ENCODE assay signal across 15 cellular contexts in genomic region chr11:34351687-34352469, GRCh38. TPM values are rescaled to one million over a fixed set of nuclear protein-coding genes. Genes with fewer than 3 reads are reported as not detected.
DNase-seq lines count a peak whose midpoint lies in the region; ATAC-seq, FAIRE-seq and TF ChIP-seq lines count a peak whose summit lies in the region.
"Had no signal": no experiment of that assay in that cellular context is flagged by ENCODE, and none has a peak within 500 bp of the region (broad histone marks: within the 10 kb centered on the region; RNA-seq: fewer than 3 reads in every experiment).

No MANE protein-coding gene starts in this region.

- H3K4me3 ChIP-seq in brain microvascular endothelial cell (ENCODE audit: low read depth, low read length), result no peak overlapping the region
- H3K4me3 ChIP-seq in GM23248, result no peak overlapping the region
- H3K4me3 ChIP-seq: suprapubic skin had no signal

- H3K4me2 ChIP-seq in GM23248 (ENCODE audit: unreplicated experiment), result no peak overlapping the region

- no peaks in the 10 kb centered on the region for H3K9me3 ChIP-seq in GM23248 (ENCODE audit: low read depth)
- H3K9me3 ChIP-seq: suprapubic skin had no signal

- no peaks in the 10 kb centered on the region for H4K20me1 ChIP-seq in GM23248 (ENCODE audit: insufficient read depth)

- H3K9ac ChIP-seq in GM23248, result no peak overlapping the region

- H3K36me3 ChIP-seq in brain microvascular endothelial cell (replicated peaks), result no peaks in the 10 kb centered on the region
- H3K36me3 ChIP-seq in GM23248 (ENCODE audit: low read depth), result no peaks in the 10 kb centered on the region
- H3K36me3 ChIP-seq: suprapubic skin had no signal

- TF ChIP-seq CTCF in brain microvascular endothelial cell (IDR thresholded peaks at IDR 0.05; ENCODE audit: low read depth, low read length, missing control alignments), result no peak

- ATAC-seq in GM21423 (IDR thresholded peaks at IDR 0.05; ENCODE audit: unreplicated experiment), result peak; percentile 44
- peak; percentile 50 for ATAC-seq in HG03060 (IDR thresholded peaks at IDR 0.05; ENCODE audit: low read depth, unreplicated experiment)
- ATAC-seq: sciatic nerve had no signal

- peak; percentile 63 for FAIRE-seq in GM18507 (lab: Jason Lieb, UNC)
- FAIRE-seq: bronchial epithelial cell had no signal

- H3K79me2 ChIP-seq in GM23248 (ENCODE audit: insufficient read depth), result peaks cover 95% of the 10 kb centered on the region

- H3K4me1 ChIP-seq in GM23248 (ENCODE audit: insufficient read depth), result peaks cover 57% of the 10 kb centered on the region

- H3K27me3 ChIP-seq in brain microvascular endothelial cell (replicated peaks) (no peaks in the 10 kb centered on the region), GM23248 (replicated peaks; ENCODE audit: insufficient read depth) (no peaks in the 10 kb centered on the region)

- WGBS in GM23248 (ENCODE audit: low coverage in 1 of 2, low lambda C conversion rate in 2 of 2, missing lambda C conversion rate in 2 of 2), 2 experiments, result 97 to 99% methylated on average over 4 of the region's 4 CpGs

- in situ Hi-C loops in brain microvascular endothelial cell (cut with HindIII; ENCODE audit: low pct_ligation_motif_present, low sequenced_read_pairs), result no loop called here
- in situ Hi-C loops in GM23248 (cut with MboI), result no loop called here

- H3F3A ChIP-seq in GM23248 (ENCODE audit: insufficient read depth), result peaks cover 27% of the 10 kb centered on the region

- no peak overlapping the region for H2AFZ ChIP-seq in GM23248

- DNase-seq in GM18507 (ENCODE audit: extremely low spot score, insufficient read length, low read depth), result no peak
- DNase-seq in ecto neural progenitor cell (ENCODE audit: low spot score), result peak; percentile 5
- DNase-seq in NCI-H2029 treated with DMSO at 0.1 percent for 48 hours (lab: John Stamatoyannopoulos, UW), result no peak
- DNase-seq in DMS79 treated with DMSO at 0.1 percent for 48 hours (lab: John Stamatoyannopoulos, UW), result no peak
- no peak for DNase-seq in brain microvascular endothelial cell
- no peak for DNase-seq in GM23248
- DNase-seq: activated CD4-positive, alpha-beta memory T cell treated with anti-CD3 and anti-CD28 coated beads, Interleukin-2, amount 10 ng/mL, durations not matched to agents 7 days and 5 days; activated naive CD4-positive, alpha-beta T cell treated with anti-CD3 and anti-CD28 coated beads, Interleukin-2, amount 10 ng/mL, durations not matched to agents 7 days and 5 days; GF-D8; glutamatergic neuron had no signal

- H3K27ac ChIP-seq in brain microvascular endothelial cell, result no peak overlapping the region
- no peak overlapping the region for H3K27ac ChIP-seq in GM23248
- H3K27ac ChIP-seq: suprapubic skin had no signal

- no peaks in the 10 kb centered on the region for H3K9me2 ChIP-seq in GM23248 (ENCODE audit: insufficient read depth)

RNA-seq across cellular contexts. Expression of gene ABTB2, which starts 5.9 kb away (rescaled TPM):
- total RNA-seq in GM23248 (2014; rRNA removed; shearing (Covaris generic)), result 9.9 and 12.4 TPM in 2 replicates
- 8.4 and 8.7 TPM in 2 replicates for polyA plus RNA-seq in GM23248 (2016; fragmentation: Nextera tagmentation; extraction: Ambion mirVana)
